Comparison of ENCODE assay signal across 12 cellular contexts in the genomic region with DNA sequence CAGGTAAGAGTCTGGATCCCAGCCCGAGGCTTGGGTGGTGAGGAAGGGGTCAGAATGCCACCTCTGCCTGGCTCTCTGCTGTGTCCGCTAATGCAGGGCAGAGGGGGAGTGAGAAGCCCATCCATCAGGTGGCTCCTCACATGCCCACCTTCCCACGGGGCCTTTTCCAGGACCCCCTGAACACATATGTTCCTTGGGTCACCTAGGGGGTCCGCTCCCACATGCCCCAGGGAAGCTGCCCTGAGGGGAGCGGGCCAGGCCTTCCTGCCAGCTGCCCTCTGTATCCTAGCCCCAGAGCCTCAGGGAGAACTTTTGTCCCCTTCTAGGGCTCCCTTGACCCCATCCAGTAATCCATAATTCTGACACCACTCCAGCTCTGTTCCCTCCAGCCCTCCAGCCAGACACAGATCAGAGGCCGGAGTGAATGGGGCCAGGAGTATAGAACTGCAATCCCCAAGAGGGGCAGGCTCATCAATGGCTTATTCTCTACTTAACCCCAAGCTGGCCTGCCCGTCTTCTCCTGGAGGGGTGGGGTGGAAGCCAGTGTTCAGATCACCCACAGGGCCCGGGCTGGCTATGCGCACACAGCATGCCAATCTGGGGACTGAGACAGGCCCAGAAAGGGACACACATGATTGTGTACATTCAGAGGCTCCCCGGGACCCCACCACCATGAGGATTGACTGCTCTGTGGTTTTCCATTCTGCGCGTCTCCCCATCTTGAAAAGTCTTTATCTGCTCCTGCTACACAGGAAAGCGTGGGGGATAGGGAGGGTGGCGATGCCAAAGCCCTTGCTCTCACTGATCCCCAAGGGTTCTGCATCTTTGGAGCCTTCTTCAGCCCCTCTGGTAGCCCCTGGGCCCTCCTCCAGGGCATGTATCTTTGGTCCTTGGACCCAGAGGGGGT. TPM values are rescaled to one million over a fixed set of nuclear protein-coding genes. Genes with fewer than 3 reads are reported as not detected.
DNase-seq lines count a peak whose midpoint lies in the region; ATAC-seq, FAIRE-seq and TF ChIP-seq lines count a peak whose summit lies in the region.
"Had no signal": no experiment of that assay in that cellular context is flagged by ENCODE, and none has a peak within 500 bp of the region (broad histone marks: within the 10 kb centered on the region; RNA-seq: fewer than 3 reads in every experiment).

No MANE protein-coding gene starts in this region.

- FAIRE-seq in astrocyte (lab: Jason Lieb, UNC), result no peak
- no peak for FAIRE-seq in HepG2 (lab: Jason Lieb, UNC)
- FAIRE-seq: A204.1 had no signal

- CTCF ChIA-PET in activated CD4-positive, alpha-beta T cell treated with anti-CD3 and anti-CD28 coated beads for 36 hours (lab: Charles Lee), result interaction anchor here (0.8 to 2.0 kb wide), 4 partner anchors 7 to 223 kb away, joined by 3 to 24 read pairs (median 6); a partner anchor contains a TSS
- CTCF ChIA-PET in HepG2 (lab: Yijun Ruan, JAX; ENCODE audit: low intra/inter-chr PET ratio, low total read pairs), result no interaction called here

- H4K20me1 ChIP-seq in astrocyte (ENCODE audit: insufficient read depth, low read length) (peaks cover 10% of the 10 kb centered on the region), HepG2 (ENCODE audit: insufficient read depth, low read length) (no peaks in the 10 kb centered on the region)

- DNase-seq in activated CD4-positive, alpha-beta T cell treated with anti-CD3 and anti-CD28 coated beads for 36 hours, result no peak
- DNase-seq in activated CD4-positive, alpha-beta T cell treated with anti-CD3 and anti-CD28 coated beads for 4 hours, result no peak
- DNase-seq in astrocyte (ENCODE audit: low read depth) (no peak), HepG2 (ENCODE audit: low spot score) (no peak), NCI-H128 (lab: John Stamatoyannopoulos, UW; ENCODE audit: unreplicated experiment) (no peak), NCI-H2107 (lab: John Stamatoyannopoulos, UW) (no peak)
- DNase-seq: foreskin keratinocyte, NCI-H1694 had no signal

- no peak for TF ChIP-seq EP300 in HepG2 (IDR thresholded peaks at IDR 0.05; ENCODE audit: low read depth in 2 of 2, low read length in 2 of 2)
- no peak for TF ChIP-seq EP300 in HepG2 (CRISPR knock-in tag; IDR thresholded peaks at IDR 0.05; ENCODE audit: borderline replicate concordance)

- H3K4me3 Mint-ChIP-seq in activated CD4-positive, alpha-beta T cell treated with anti-CD3 and anti-CD28 coated beads for 36 hours, result no peak overlapping the region
- H3K4me3 Mint-ChIP-seq in astrocyte (ENCODE audit: unreplicated experiment), result no peak overlapping the region

- H3K9me3 ChIP-seq in astrocyte (ENCODE audit: insufficient read depth, low read depth, low read length), result no peaks in the 10 kb centered on the region
- no peaks in the 10 kb centered on the region for H3K9me3 ChIP-seq in HepG2 (ENCODE audit: low read length)
- no peaks in the 10 kb centered on the region for H3K9me3 ChIP-seq in subcutaneous abdominal adipose tissue (ENCODE audit: control insufficient read depth in 5 of 5, low read length in 5 of 5)

- H3K36me3 ChIP-seq in astrocyte (ENCODE audit: insufficient read depth, low read length) (peaks cover 2% of the 10 kb centered on the region), HepG2 (replicated peaks in 1 of 2; ENCODE audit: control insufficient read depth in 1 of 2, insufficient read depth in 2 of 2, low read length in 2 of 2) (no peaks in the 10 kb centered on the region), subcutaneous abdominal adipose tissue (ENCODE audit: control insufficient read depth in 5 of 5, insufficient read depth in 5 of 5, low read length in 5 of 5) (no peaks in the 10 kb centered on the region)

- H3K4me1 ChIP-seq in astrocyte (ENCODE audit: insufficient read depth, low read length), result peaks cover 45% of the 10 kb centered on the region
- H3K4me1 ChIP-seq in HepG2 (ENCODE audit: insufficient read depth, low read length), result peaks cover 85% of the 10 kb centered on the region
- peaks cover 0 to 66% (median 47%) of the 10 kb centered on the region in 5 donors for H3K4me1 ChIP-seq in subcutaneous abdominal adipose tissue (ENCODE audit: control insufficient read depth in 5 of 5, insufficient read depth in 5 of 5, low read length in 5 of 5)

- H3K27me3 Mint-ChIP-seq in activated CD4-positive, alpha-beta T cell treated with anti-CD3 and anti-CD28 coated beads for 36 hours, result no peaks in the 10 kb centered on the region
- H3K27me3 Mint-ChIP-seq in astrocyte (ENCODE audit: low read depth, unreplicated experiment), result peaks cover 4% of the 10 kb centered on the region
- H3K27me3 Mint-ChIP-seq: stimulated activated naive CD8-positive, alpha-beta T cell treated with anti-CD3 and anti-CD28 coated beads, Interleukin-15, Interleukin-2, amounts not matched to agents 100 ng/mL and 50 ng/mL, for 24 hours had no signal

- 64% methylated on average over 11 of the region's 14 CpGs for WGBS in HepG2 (ENCODE audit: low lambda C conversion rate)

- peak overlapping the region; percentile 88 for H3K9ac ChIP-seq in astrocyte (ENCODE audit: low read length)
- peak overlapping the region; percentile 52 for H3K9ac ChIP-seq in HepG2 (ENCODE audit: insufficient read depth, low read depth, low read length)
- H3K9ac ChIP-seq in subcutaneous abdominal adipose tissue (ENCODE audit: low read length in 5 of 5), result peak overlapping the region in 4 of 5 donors; percentile 52 to 78 (median 72)

- POLR2A ChIA-PET in activated CD4-positive, alpha-beta T cell treated with anti-CD3 and anti-CD28 coated beads for 36 hours (lab: Charles Lee), result no interaction called here
- POLR2A ChIA-PET in HepG2 (lab: Yijun Ruan, JAX), result interaction anchor here (1.9 to 9.2 kb wide), 4 partner anchors 7 to 27 kb away, joined by 7 to 106 read pairs (median 60); a partner anchor contains a TSS

- H3K4me3 ChIP-seq in astrocyte (ENCODE audit: insufficient read depth, low read depth, low read length), result peak overlapping the region; percentile 63
- H3K4me3 ChIP-seq in HepG2 (replicated peaks in 1 of 3; ENCODE audit: insufficient read depth in 1 of 3, low read depth in 2 of 3, low read length in 3 of 3), result peak overlapping the region; percentile 43 to 65 (median 57); a peak in 5 of 6 replicates
- H3K4me3 ChIP-seq in subcutaneous abdominal adipose tissue (ENCODE audit: low read depth in 1 of 5, low read length in 5 of 5), result peak overlapping the region; percentile 43 to 68 (median 64)

- no peaks in the 10 kb centered on the region for H3K27me3 ChIP-seq in astrocyte (ENCODE audit: insufficient read depth, low read length)
- peaks cover 0 to 8% of the 10 kb centered on the region in 2 experiments; a peak in 1 of 5 replicates for H3K27me3 ChIP-seq in HepG2 (ENCODE audit: control insufficient read depth in 1 of 2, insufficient read depth in 2 of 2, low read length in 2 of 2)
- H3K27me3 ChIP-seq in subcutaneous abdominal adipose tissue (ENCODE audit: control insufficient read depth in 5 of 5, insufficient read depth in 4 of 5, low read length in 5 of 5), result no peaks in the 10 kb centered on the region
- H3K27me3 ChIP-seq: foreskin keratinocyte had no signal

- H2AFZ ChIP-seq in astrocyte (ENCODE audit: low read depth, low read length) (no peak overlapping the region), HepG2 (ENCODE audit: low read length) (no peak overlapping the region)

- H3K4me2 ChIP-seq in astrocyte (ENCODE audit: low read length), result peak overlapping the region; percentile 92
- peak overlapping the region; percentile 72 for H3K4me2 ChIP-seq in HepG2 (ENCODE audit: low read depth, low read length)

- no TSS peak for BruUV-seq in HepG2 (replicated peaks; lab: Mats Ljungman, UMichigan)

- peak overlapping the region; percentile 83 for H3K27ac Mint-ChIP-seq in activated CD4-positive, alpha-beta T cell treated with anti-CD3 and anti-CD28 coated beads for 36 hours
- peak overlapping the region; percentile 34 for H3K27ac Mint-ChIP-seq in astrocyte (ENCODE audit: unreplicated experiment)

- no peaks in the 10 kb centered on the region for H3K9me3 Mint-ChIP-seq in activated CD4-positive, alpha-beta T cell treated with anti-CD3 and anti-CD28 coated beads for 36 hours (ENCODE audit: low read depth)
- H3K9me3 Mint-ChIP-seq in astrocyte (ENCODE audit: unreplicated experiment), result no peaks in the 10 kb centered on the region
- H3K9me3 Mint-ChIP-seq: stimulated activated naive CD8-positive, alpha-beta T cell treated with anti-CD3 and anti-CD28 coated beads, Interleukin-15, Interleukin-2, amounts not matched to agents 100 ng/mL and 50 ng/mL, for 24 hours had no signal

- TF ChIP-seq CTCF in astrocyte (IDR thresholded peaks at IDR 0.05; ENCODE audit: insufficient read depth, low read depth, low read length), result no peak
- no peak for TF ChIP-seq CTCF in HepG2 (CRISPR knock-in tag; IDR thresholded peaks at IDR 0.05)

- H3K4me1 Mint-ChIP-seq in activated CD4-positive, alpha-beta T cell treated with anti-CD3 and anti-CD28 coated beads for 36 hours, result peaks cover 43% of the 10 kb centered on the region
- H3K4me1 Mint-ChIP-seq in astrocyte (ENCODE audit: low read depth, unreplicated experiment), result peaks cover 19% of the 10 kb centered on the region

- H3K27ac ChIP-seq in astrocyte (ENCODE audit: low read depth, low read length), result peak overlapping the region; percentile 76
- H3K27ac ChIP-seq in HepG2 (ENCODE audit: extremely low read length, insufficient read depth, low read length), result peak overlapping the region; percentile 32
- peak overlapping the region; percentile 76 for H3K27ac ChIP-seq in subcutaneous abdominal adipose tissue (ENCODE audit: low read depth, low read length)
- H3K27ac ChIP-seq: foreskin keratinocyte had no signal

- peaks cover 22% of the 10 kb centered on the region for H3K79me2 ChIP-seq in astrocyte (ENCODE audit: insufficient read depth, low read length)
- H3K79me2 ChIP-seq in HepG2 (ENCODE audit: insufficient read depth, low read length), result no peaks in the 10 kb centered on the region

- in situ Hi-C loops in HepG2 (cut with HindIII; ENCODE audit: extremely low pct_ligation_motif_present, low pct_unique_long_range_greater_than_20kb), result no loop called here

- no peak for TF ChIP-seq POLR2A in HepG2 (IDR thresholded peaks at IDR 0.05; ENCODE audit: insufficient read depth in 1 of 2, low read depth in 2 of 2, low read length in 2 of 2)

- H3K36me3 Mint-ChIP-seq in activated CD4-positive, alpha-beta T cell treated with anti-CD3 and anti-CD28 coated beads for 36 hours (ENCODE audit: low read depth), result no peaks in the 10 kb centered on the region
- peaks cover 1% of the 10 kb centered on the region for H3K36me3 Mint-ChIP-seq in astrocyte (ENCODE audit: low read depth, unreplicated experiment)

- intact Hi-C loops in activated CD4-positive, alpha-beta T cell treated with anti-CD3 and anti-CD28 coated beads for 36 hours (cut with DNase I, micrococcal nuclease), result loop anchor here in 1 of 2 experiments (10.0 kb wide), 1 partner anchor 1405 kb away; a partner anchor contains a TSS
- intact Hi-C loops in HepG2 (cut with micrococcal nuclease; ENCODE audit: unreplicated experiment), result loop anchor here (2.0 to 10.0 kb wide), 2 partner anchors 29 to 45 kb away; a partner anchor contains a TSS

- TF ChIP-seq RAD21 in HepG2 (CRISPR knock-in tag; IDR thresholded peaks at IDR 0.05), result no peak

- no peak for ATAC-seq in activated CD4-positive, alpha-beta T cell treated with anti-CD3 and anti-CD28 coated beads for 36 hours
- peak; percentile 6 for ATAC-seq in HepG2
- ATAC-seq in GM21528 (IDR thresholded peaks at IDR 0.05; ENCODE audit: low FRiP score, unreplicated experiment), result no peak
- ATAC-seq: foreskin keratinocyte had no signal

RNA-seq across cellular contexts. Expression of a gene that starts 1.1 kb away (rescaled TPM):
- total RNA-seq in activated CD4-positive, alpha-beta T cell treated with anti-CD3 and anti-CD28 coated beads for 36 hours, result under 1 TPM; 0.40 to 0.46 TPM
- total RNA-seq in astrocyte, result 0.95 and 1.2 TPM in 2 replicates
- total RNA-seq in HepG2 (2016; rRNA removed; fragmentation: Illumina TruSeq; extraction: Trizol), result 4.0 and 9.7 TPM in 2 replicates
- total RNA-seq in HepG2 (2016; cell fraction: cytosol; rRNA removed; fragmentation: Illumina TruSeq; extraction: Trizol; ENCODE audit: low read depth), result 0.53 and 0.61 TPM in 2 replicates
- total RNA-seq in HepG2 (2016; cell fraction: insoluble cytoplasmic fraction; rRNA removed; fragmentation: Illumina TruSeq; extraction: Trizol), result 4.1 and 12.5 TPM in 2 replicates
- total RNA-seq in HepG2 (2016; cell fraction: membrane; rRNA removed; fragmentation: Illumina TruSeq; extraction: Trizol), result 1.4 TPM in 2 replicates
- 8.7 and 9.5 TPM in 2 replicates for total RNA-seq in HepG2 (2016; cell fraction: nucleus; rRNA removed; fragmentation: Illumina TruSeq; extraction: Trizol)
- polyA plus RNA-seq in HepG2 (2011; rRNA removed), result 8.1 and 13.1 TPM in 2 replicates
- polyA plus RNA-seq in HepG2 (2011; cell fraction: cytosol; rRNA removed), result 9.7 and 19.1 TPM in 2 replicates
- 30.1 and 34.4 TPM in 2 replicates for polyA plus RNA-seq in HepG2 (2011; cell fraction: nucleus; rRNA removed)
- 8.6 and 10.0 TPM in 2 replicates for polyA plus RNA-seq in HepG2 (2012)
- 0.42 and 0.58 TPM in 2 replicates for polyA plus RNA-seq in HepG2 (2016; cell fraction: cytosol; fragmentation: Illumina TruSeq; extraction: Trizol; ENCODE audit: low read depth)
- 2.8 and 3.2 TPM in 2 replicates for polyA plus RNA-seq in HepG2 (2016; cell fraction: insoluble cytoplasmic fraction; fragmentation: Illumina TruSeq; extraction: Trizol; ENCODE audit: low read depth)
- 0.45 and 1.0 TPM in 2 replicates for polyA plus RNA-seq in HepG2 (2016; cell fraction: membrane; fragmentation: Illumina TruSeq; extraction: Trizol; ENCODE audit: low read depth)
- 14.3 and 15.9 TPM in 2 replicates for polyA plus RNA-seq in HepG2 (2016; cell fraction: nucleus; fragmentation: Illumina TruSeq; extraction: Trizol; ENCODE audit: insufficient read depth, low read depth)
- 0.54 and 19.1 TPM in 2 replicates for polyA minus RNA-seq in HepG2 (2011; rRNA and poly(A)+ RNA removed; ENCODE audit: low replicate concordance)
- polyA minus RNA-seq in HepG2 (2011; cell fraction: cytosol; rRNA and poly(A)+ RNA removed), result 13.6 and 17.2 TPM in 2 replicates
- 4.8 and 5.6 TPM in 2 replicates for polyA minus RNA-seq in HepG2 (2011; cell fraction: nucleus; rRNA and poly(A)+ RNA removed)

RNA-seq across cellular contexts. Expression of a gene that starts 7.1 kb away (rescaled TPM):
- total RNA-seq in activated CD4-positive, alpha-beta T cell treated with anti-CD3 and anti-CD28 coated beads for 36 hours, result 10 to 100 TPM; 10.6 to 12.7 TPM
- total RNA-seq in astrocyte, result 0.94 and 0.95 TPM in 2 replicates
- total RNA-seq in HepG2 (2016; rRNA removed; fragmentation: Illumina TruSeq; extraction: Trizol), result 29.9 and 40.9 TPM in 2 replicates
- total RNA-seq in HepG2 (2016; cell fraction: cytosol; rRNA removed; fragmentation: Illumina TruSeq; extraction: Trizol; ENCODE audit: low read depth), result 8.1 and 9.7 TPM in 2 replicates
- 31.6 and 41.5 TPM in 2 replicates for total RNA-seq in HepG2 (2016; cell fraction: insoluble cytoplasmic fraction; rRNA removed; fragmentation: Illumina TruSeq; extraction: Trizol)
- total RNA-seq in HepG2 (2016; cell fraction: membrane; rRNA removed; fragmentation: Illumina TruSeq; extraction: Trizol), result 15.4 and 18.4 TPM in 2 replicates
- total RNA-seq in HepG2 (2016; cell fraction: nucleus; rRNA removed; fragmentation: Illumina TruSeq; extraction: Trizol), result 34.9 and 38.4 TPM in 2 replicates
- polyA plus RNA-seq in HepG2 (2011; rRNA removed), result 99.2 and 139 TPM in 2 replicates
- 93.9 and 100.0 TPM in 2 replicates for polyA plus RNA-seq in HepG2 (2011; cell fraction: cytosol; rRNA removed)
- polyA plus RNA-seq in HepG2 (2011; cell fraction: nucleus; rRNA removed), result 195 and 260 TPM in 2 replicates
- 128 and 136 TPM in 2 replicates for polyA plus RNA-seq in HepG2 (2012)
- polyA plus RNA-seq in HepG2 (2016; cell fraction: cytosol; fragmentation: Illumina TruSeq; extraction: Trizol; ENCODE audit: low read depth), result 12.3 and 15.8 TPM in 2 replicates
- 39.2 and 45.9 TPM in 2 replicates for polyA plus RNA-seq in HepG2 (2016; cell fraction: insoluble cytoplasmic fraction; fragmentation: Illumina TruSeq; extraction: Trizol; ENCODE audit: low read depth)
- 14.9 and 20.8 TPM in 2 replicates for polyA plus RNA-seq in HepG2 (2016; cell fraction: membrane; fragmentation: Illumina TruSeq; extraction: Trizol; ENCODE audit: low read depth)
- polyA plus RNA-seq in HepG2 (2016; cell fraction: nucleus; fragmentation: Illumina TruSeq; extraction: Trizol; ENCODE audit: insufficient read depth, low read depth), result 94.3 and 95.6 TPM in 2 replicates
- polyA minus RNA-seq in HepG2 (2011; rRNA and poly(A)+ RNA removed; ENCODE audit: low replicate concordance), result 6.9 and 106 TPM in 2 replicates
- polyA minus RNA-seq in HepG2 (2011; cell fraction: cytosol; rRNA and poly(A)+ RNA removed), result 29.4 and 50.9 TPM in 2 replicates
- polyA minus RNA-seq in HepG2 (2011; cell fraction: nucleus; rRNA and poly(A)+ RNA removed), result 51.5 and 66.5 TPM in 2 replicates

RNA-seq across cellular contexts. Expression of a gene that starts 8.0 kb away (rescaled TPM):
- 100 to 1,000 TPM; 305 to 406 TPM for total RNA-seq in activated CD4-positive, alpha-beta T cell treated with anti-CD3 and anti-CD28 coated beads for 36 hours
- total RNA-seq in astrocyte (395 and 419 TPM in 2 replicates), HepG2 (2016; rRNA removed; fragmentation: Illumina TruSeq; extraction: Trizol) (498 and 508 TPM in 2 replicates)
- 947 and 1,365 TPM in 2 replicates for total RNA-seq in HepG2 (2016; cell fraction: cytosol; rRNA removed; fragmentation: Illumina TruSeq; extraction: Trizol; ENCODE audit: low read depth)
- total RNA-seq in HepG2 (2016; cell fraction: insoluble cytoplasmic fraction; rRNA removed; fragmentation: Illumina TruSeq; extraction: Trizol), result 496 and 506 TPM in 2 replicates
- total RNA-seq in HepG2 (2016; cell fraction: membrane; rRNA removed; fragmentation: Illumina TruSeq; extraction: Trizol), result 928 and 1,097 TPM in 2 replicates
- total RNA-seq in HepG2 (2016; cell fraction: nucleus; rRNA removed; fragmentation: Illumina TruSeq; extraction: Trizol), result 200 and 226 TPM in 2 replicates
- 491 and 584 TPM in 2 replicates for polyA plus RNA-seq in HepG2 (2011; rRNA removed)
- 627 and 1,057 TPM in 2 replicates for polyA plus RNA-seq in HepG2 (2011; cell fraction: cytosol; rRNA removed)
- 336 and 383 TPM in 2 replicates for polyA plus RNA-seq in HepG2 (2011; cell fraction: nucleus; rRNA removed)
- 371 and 440 TPM in 2 replicates for polyA plus RNA-seq in HepG2 (2012)
- 1,401 and 1,836 TPM in 2 replicates for polyA plus RNA-seq in HepG2 (2016; cell fraction: cytosol; fragmentation: Illumina TruSeq; extraction: Trizol; ENCODE audit: low read depth)
- polyA plus RNA-seq in HepG2 (2016; cell fraction: insoluble cytoplasmic fraction; fragmentation: Illumina TruSeq; extraction: Trizol; ENCODE audit: low read depth), result 640 and 680 TPM in 2 replicates
- 1,282 and 1,407 TPM in 2 replicates for polyA plus RNA-seq in HepG2 (2016; cell fraction: membrane; fragmentation: Illumina TruSeq; extraction: Trizol; ENCODE audit: low read depth)
- 415 and 448 TPM in 2 replicates for polyA plus RNA-seq in HepG2 (2016; cell fraction: nucleus; fragmentation: Illumina TruSeq; extraction: Trizol; ENCODE audit: insufficient read depth, low read depth)
- 310 and 535 TPM in 2 replicates for polyA minus RNA-seq in HepG2 (2011; rRNA and poly(A)+ RNA removed; ENCODE audit: low replicate concordance)
- 514 and 560 TPM in 2 replicates for polyA minus RNA-seq in HepG2 (2011; cell fraction: cytosol; rRNA and poly(A)+ RNA removed)
- 136 and 144 TPM in 2 replicates for polyA minus RNA-seq in HepG2 (2011; cell fraction: nucleus; rRNA and poly(A)+ RNA removed)

RNA-seq across cellular contexts. Expression of a gene that starts 28.0 kb away (rescaled TPM):
- 10 to 100 TPM; 12.5 to 14.5 TPM for total RNA-seq in activated CD4-positive, alpha-beta T cell treated with anti-CD3 and anti-CD28 coated beads for 36 hours
- 19.9 and 20.7 TPM in 2 replicates for total RNA-seq in astrocyte
- total RNA-seq in HepG2 (2016; rRNA removed; fragmentation: Illumina TruSeq; extraction: Trizol), result 48.6 and 55.9 TPM in 2 replicates
- 148 and 152 TPM in 2 replicates for total RNA-seq in HepG2 (2016; cell fraction: cytosol; rRNA removed; fragmentation: Illumina TruSeq; extraction: Trizol; ENCODE audit: low read depth)
- total RNA-seq in HepG2 (2016; cell fraction: insoluble cytoplasmic fraction; rRNA removed; fragmentation: Illumina TruSeq; extraction: Trizol), result 39.9 and 57.5 TPM in 2 replicates
- 249 and 253 TPM in 2 replicates for total RNA-seq in HepG2 (2016; cell fraction: membrane; rRNA removed; fragmentation: Illumina TruSeq; extraction: Trizol)
- total RNA-seq in HepG2 (2016; cell fraction: nucleus; rRNA removed; fragmentation: Illumina TruSeq; extraction: Trizol), result 22.8 and 23.0 TPM in 2 replicates
- polyA plus RNA-seq in HepG2 (2011; rRNA removed), result 63.6 and 73.3 TPM in 2 replicates
- polyA plus RNA-seq in HepG2 (2011; cell fraction: cytosol; rRNA removed), result 65.6 and 84.8 TPM in 2 replicates
- 45.3 and 47.1 TPM in 2 replicates for polyA plus RNA-seq in HepG2 (2011; cell fraction: nucleus; rRNA removed)
- polyA plus RNA-seq in HepG2 (2012), result 36.8 and 51.0 TPM in 2 replicates
- polyA plus RNA-seq in HepG2 (2016; cell fraction: cytosol; fragmentation: Illumina TruSeq; extraction: Trizol; ENCODE audit: low read depth), result 247 and 251 TPM in 2 replicates
- 54.3 and 66.5 TPM in 2 replicates for polyA plus RNA-seq in HepG2 (2016; cell fraction: insoluble cytoplasmic fraction; fragmentation: Illumina TruSeq; extraction: Trizol; ENCODE audit: low read depth)
- polyA plus RNA-seq in HepG2 (2016; cell fraction: membrane; fragmentation: Illumina TruSeq; extraction: Trizol; ENCODE audit: low read depth), result 277 and 306 TPM in 2 replicates
- 44.5 and 47.6 TPM in 2 replicates for polyA plus RNA-seq in HepG2 (2016; cell fraction: nucleus; fragmentation: Illumina TruSeq; extraction: Trizol; ENCODE audit: insufficient read depth, low read depth)
- polyA minus RNA-seq in HepG2 (2011; rRNA and poly(A)+ RNA removed; ENCODE audit: low replicate concordance), result 109 and 147 TPM in 2 replicates
- polyA minus RNA-seq in HepG2 (2011; cell fraction: cytosol; rRNA and poly(A)+ RNA removed), result 32.5 and 36.6 TPM in 2 replicates
- 26.1 and 37.3 TPM in 2 replicates for polyA minus RNA-seq in HepG2 (2011; cell fraction: nucleus; rRNA and poly(A)+ RNA removed)

RNA-seq across cellular contexts. Expression of a gene that starts 39.4 kb away (rescaled TPM):
- total RNA-seq in activated CD4-positive, alpha-beta T cell treated with anti-CD3 and anti-CD28 coated beads for 36 hours, result 1 to 10 TPM; 6.4 to 7.0 TPM
- total RNA-seq in astrocyte, result 1.8 and 3.0 TPM in 2 replicates
- total RNA-seq in HepG2 (2016; rRNA removed; fragmentation: Illumina TruSeq; extraction: Trizol), result 7.0 and 13.9 TPM in 2 replicates
- total RNA-seq in HepG2 (2016; cell fraction: cytosol; rRNA removed; fragmentation: Illumina TruSeq; extraction: Trizol; ENCODE audit: low read depth), result 7.2 and 7.6 TPM in 2 replicates
- total RNA-seq in HepG2 (2016; cell fraction: insoluble cytoplasmic fraction; rRNA removed; fragmentation: Illumina TruSeq; extraction: Trizol), result 6.8 and 14.7 TPM in 2 replicates
- 9.9 and 14.3 TPM in 2 replicates for total RNA-seq in HepG2 (2016; cell fraction: membrane; rRNA removed; fragmentation: Illumina TruSeq; extraction: Trizol)
- 11.7 and 13.6 TPM in 2 replicates for total RNA-seq in HepG2 (2016; cell fraction: nucleus; rRNA removed; fragmentation: Illumina TruSeq; extraction: Trizol)
- polyA plus RNA-seq in HepG2 (2011; rRNA removed), result 23.4 and 30.8 TPM in 2 replicates
- 26.4 and 27.5 TPM in 2 replicates for polyA plus RNA-seq in HepG2 (2011; cell fraction: cytosol; rRNA removed)
- 30.3 and 37.8 TPM in 2 replicates for polyA plus RNA-seq in HepG2 (2011; cell fraction: nucleus; rRNA removed)
- 29.7 and 31.5 TPM in 2 replicates for polyA plus RNA-seq in HepG2 (2012)
- 9.6 and 11.3 TPM in 2 replicates for polyA plus RNA-seq in HepG2 (2016; cell fraction: cytosol; fragmentation: Illumina TruSeq; extraction: Trizol; ENCODE audit: low read depth)
- 9.2 and 9.7 TPM in 2 replicates for polyA plus RNA-seq in HepG2 (2016; cell fraction: insoluble cytoplasmic fraction; fragmentation: Illumina TruSeq; extraction: Trizol; ENCODE audit: low read depth)
- polyA plus RNA-seq in HepG2 (2016; cell fraction: membrane; fragmentation: Illumina TruSeq; extraction: Trizol; ENCODE audit: low read depth), result 12.0 and 14.2 TPM in 2 replicates
- polyA plus RNA-seq in HepG2 (2016; cell fraction: nucleus; fragmentation: Illumina TruSeq; extraction: Trizol; ENCODE audit: insufficient read depth, low read depth), result 23.5 and 24.6 TPM in 2 replicates
- polyA minus RNA-seq in HepG2 (2011; rRNA and poly(A)+ RNA removed; ENCODE audit: low replicate concordance), result 0.09 and 14.9 TPM in 2 replicates
- 5.9 and 7.1 TPM in 2 replicates for polyA minus RNA-seq in HepG2 (2011; cell fraction: cytosol; rRNA and poly(A)+ RNA removed)
- 10.7 and 13.8 TPM in 2 replicates for polyA minus RNA-seq in HepG2 (2011; cell fraction: nucleus; rRNA and poly(A)+ RNA removed)
